ENCODE assay signal across 8 cellular contexts in genomic region chr19:42634409-42635232, GRCh38. TPM values are rescaled to one million over a fixed set of nuclear protein-coding genes. Genes with fewer than 3 reads are reported as not detected.
DNase-seq lines count a peak whose midpoint lies in the region; ATAC-seq and TF ChIP-seq lines count a peak whose summit lies in the region.

No MANE protein-coding gene starts in this region.

- intact Hi-C loops in esophagus squamous epithelium (cut with DNase I), result no loop called here

- H3K9me3 ChIP-seq in esophagus squamous epithelium (no peaks in the 10 kb centered on the region), gastroesophageal sphincter (no peaks in the 10 kb centered on the region)

- TF ChIP-seq POLR2A in esophagus squamous epithelium (IDR thresholded peaks at IDR 0.05) (no peak), gastroesophageal sphincter (IDR thresholded peaks at IDR 0.05) (no peak)

- no peak for ATAC-seq in gastroesophageal sphincter

- H3K4me3 ChIP-seq in Jurkat, Clone E6-1 (ENCODE audit: low read length), result no peak overlapping the region
- H3K4me3 ChIP-seq in esophagus squamous epithelium, result no peak overlapping the region
- no peak overlapping the region for H3K4me3 ChIP-seq in gastroesophageal sphincter

- no peak for TF ChIP-seq EP300 in gastroesophageal sphincter (IDR thresholded peaks at IDR 0.05)

- DNase-seq in NCI-H2171 treated with DMSO at 0.1 percent for 48 hours (lab: John Stamatoyannopoulos, UW) (peak; percentile 3), NCI-H2171 (lab: John Stamatoyannopoulos, UW) (no peak), esophagus squamous epithelium (lab: John Stamatoyannopoulos, UW) (no peak), foreskin melanocyte (no peak)
- peak; percentile 35 for DNase-seq in Jurkat, Clone E6-1 (ENCODE audit: low read depth, low spot score)
- peak; percentile 55 to 61 for DNase-seq in stimulated activated CD4-positive, alpha-beta T cell treated with anti-CD3 and anti-CD28 coated beads, Interleukin-2, amount 100 ng/mL, for 48 hours

- WGBS in esophagus squamous epithelium, 2 donors, result 79% methylated on average over 5 of the region's 5 CpGs
- 82% methylated on average over 4 of the region's 5 CpGs; no CpG with 5 or more reads in 1 of the 2 donors for WGBS in gastroesophageal sphincter (ENCODE audit: low coverage in 1 of 2), 2 donors

- H3K27me3 ChIP-seq in esophagus squamous epithelium, result no peaks in the 10 kb centered on the region
- H3K27me3 ChIP-seq in gastroesophageal sphincter, result no peaks in the 10 kb centered on the region

- H3K27ac ChIP-seq in VCaP, result no peak overlapping the region
- H3K27ac ChIP-seq in esophagus squamous epithelium, result no peak overlapping the region
- H3K27ac ChIP-seq in gastroesophageal sphincter, result no peak overlapping the region

- H3K36me3 ChIP-seq in esophagus squamous epithelium (no peaks in the 10 kb centered on the region), gastroesophageal sphincter (no peaks in the 10 kb centered on the region)

- H3K4me1 ChIP-seq in esophagus squamous epithelium, result no peaks in the 10 kb centered on the region
- H3K4me1 ChIP-seq in gastroesophageal sphincter, result no peaks in the 10 kb centered on the region

- TF ChIP-seq CTCF in VCaP (conservative IDR thresholded peaks at IDR 0.05) (peak; percentile 91), esophagus squamous epithelium (IDR thresholded peaks at IDR 0.05) (peak in 5 of 6 experiments; percentile 19 to 55 (median 40)), gastroesophageal sphincter (IDR thresholded peaks at IDR 0.05) (peak in 1 of 4 experiments; percentile 47)

RNA-seq across cellular contexts. Expression of gene CEACAM8, which starts 39.9 kb away (rescaled TPM):
- polyA plus RNA-seq in Jurkat, Clone E6-1 (2012; ENCODE audit: insufficient read depth, insufficient read length), result not detected
- not detected for total RNA-seq in esophagus squamous epithelium
- total RNA-seq in gastroesophageal sphincter, result not detected

Comparison
In these comparisons a context has a peak if more than half of its experiments do, and no peak if none do; other contexts are left out.
1. DNase-seq: peak in NCI-H2171 treated with DMSO at 0.1 percent for 48 hours (single experiment), Jurkat, Clone E6-1 (single experiment) and stimulated activated CD4-positive, alpha-beta T cell treated with anti-CD3 and anti-CD28 coated beads, Interleukin-2, amount 100 ng/mL, for 48 hours (2 of 2); none in NCI-H2171 (single experiment), esophagus squamous epithelium (single experiment) and foreskin melanocyte (single experiment).